Comparison of ENCODE assay signal across 7 cellular contexts in the genomic region with DNA sequence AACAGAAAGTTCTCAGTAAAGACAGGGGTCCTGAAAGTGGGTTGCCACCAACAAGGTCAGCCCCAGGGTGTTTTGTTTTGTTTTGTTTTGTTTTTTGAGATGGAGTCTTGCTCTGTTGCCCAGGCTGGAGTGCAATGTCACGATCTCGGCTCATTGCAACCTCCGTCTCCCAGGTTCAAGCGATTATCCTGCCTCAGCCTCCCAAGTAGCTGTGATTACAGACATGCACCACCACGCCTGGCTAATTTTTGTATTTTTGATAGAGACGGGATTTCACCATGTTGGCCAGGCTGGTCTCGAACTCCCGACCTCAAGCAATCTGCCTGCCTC. TPM values are rescaled to one million over a fixed set of nuclear protein-coding genes. Genes with fewer than 3 reads are reported as not detected.
DNase-seq lines count a peak whose midpoint lies in the region; ATAC-seq and TF ChIP-seq lines count a peak whose summit lies in the region.
"Not testable (repeated sequence)": the region's sequence is repeated elsewhere in the genome, so short reads cannot be mapped to it uniquely, and the experiment has no call there.

No MANE protein-coding gene starts in this region.

- not testable (repeated sequence) for TF ChIP-seq CTCF in OCI-LY1 (IDR thresholded peaks at IDR 0.05; ENCODE audit: low read length); activated B cell treated with CpG ODN at 0.5 μM for 24 hours (IDR thresholded peaks at IDR 0.05)

- not testable (repeated sequence) for DNase-seq in CD4-positive, alpha-beta memory T cell; activated B cell treated with CpG ODN at 0.5 μM for 24 hours; activated CD8-positive, alpha-beta T cell treated with anti-CD3 and anti-CD28 coated beads, Interleukin-2, amount 10 ng/mL, durations not matched to agents 7 days and 5 days; activated naive CD8-positive, alpha-beta T cell treated with anti-CD3 and anti-CD28 coated beads for 36 hours; memory B cell (ENCODE audit: low spot score in 2 of 2)

- H2AFZ ChIP-seq in OCI-LY1 (ENCODE audit: low read length) = not testable (repeated sequence)

- H3K4me3 Mint-ChIP-seq in CD4-positive, alpha-beta memory T cell = peak overlapping the region in 5 of 8 donors; percentile 63 to 85 (median 76)
- H3K4me3 Mint-ChIP-seq in activated B cell treated with CpG ODN at 0.5 μM for 24 hours; activated CD8-positive, alpha-beta T cell treated with anti-CD3 and anti-CD28 coated beads, Interleukin-2, amount 10 ng/mL, durations not matched to agents 7 days and 5 days; activated naive CD8-positive, alpha-beta T cell treated with anti-CD3 and anti-CD28 coated beads for 36 hours: not testable (repeated sequence)
- peak overlapping the region; percentile 52 for H3K4me3 Mint-ChIP-seq in memory B cell
- peak overlapping the region; percentile 21 for H3K4me3 Mint-ChIP-seq in stimulated activated memory B cell treated with anti-CD40 and anti-IgM and Interleukin-4, amounts not matched to agents 10 μg/mL and 1 μg/mL and 100 μg/mL, for 72 hours

- peak overlapping the region; percentile 2 to 93 (median 80) for H3K27ac Mint-ChIP-seq in CD4-positive, alpha-beta memory T cell
- H3K27ac Mint-ChIP-seq in activated B cell treated with CpG ODN at 0.5 μM for 24 hours (peak overlapping the region; percentile 50), memory B cell (peak overlapping the region; percentile 85)
- H3K27ac Mint-ChIP-seq in activated CD8-positive, alpha-beta T cell treated with anti-CD3 and anti-CD28 coated beads, Interleukin-2, amount 10 ng/mL, durations not matched to agents 7 days and 5 days = peak overlapping the region; percentile 82
- peak overlapping the region; percentile 72 for H3K27ac Mint-ChIP-seq in activated naive CD8-positive, alpha-beta T cell treated with anti-CD3 and anti-CD28 coated beads for 36 hours
- peak overlapping the region; percentile 69 for H3K27ac Mint-ChIP-seq in stimulated activated memory B cell treated with anti-CD40 and anti-IgM and Interleukin-4, amounts not matched to agents 10 μg/mL and 1 μg/mL and 100 μg/mL, for 72 hours

- not testable (repeated sequence) for H3K9me3 ChIP-seq in CD4-positive, alpha-beta memory T cell (ENCODE audit: control insufficient read depth in 1 of 2, low read length in 2 of 2); OCI-LY1 (ENCODE audit: low read length)

- peaks cover 19% of the 10 kb centered on the region for H3K4me1 ChIP-seq in CD4-positive, alpha-beta memory T cell (ENCODE audit: insufficient read depth, low read length)
- peaks cover 14% of the 10 kb centered on the region for H3K4me1 ChIP-seq in OCI-LY1 (ENCODE audit: insufficient read depth, low read length, severe bottlenecking)

- ATAC-seq in activated B cell treated with CpG ODN at 0.5 μM for 24 hours (ENCODE audit: low read depth); activated CD8-positive, alpha-beta T cell treated with anti-CD3 and anti-CD28 coated beads, Interleukin-2, amount 10 ng/mL, durations not matched to agents 7 days and 5 days; memory B cell (ENCODE audit: low read depth); stimulated activated memory B cell treated with anti-CD40 and anti-IgM and Interleukin-4, amounts not matched to agents 10 μg/mL and 1 μg/mL and 100 μg/mL, for 72 hours: not testable (repeated sequence)

- H3K9ac ChIP-seq in OCI-LY1 (ENCODE audit: low read length) = not testable (repeated sequence)

- H4K20me1 ChIP-seq in OCI-LY1 (ENCODE audit: insufficient read depth, low read length) = not testable (repeated sequence)

- not testable (repeated sequence) for H3K36me3 Mint-ChIP-seq in CD4-positive, alpha-beta memory T cell; activated B cell treated with CpG ODN at 0.5 μM for 24 hours (ENCODE audit: low read depth); activated CD8-positive, alpha-beta T cell treated with anti-CD3 and anti-CD28 coated beads, Interleukin-2, amount 10 ng/mL, durations not matched to agents 7 days and 5 days (ENCODE audit: low read depth); activated naive CD8-positive, alpha-beta T cell treated with anti-CD3 and anti-CD28 coated beads for 36 hours; memory B cell; stimulated activated memory B cell treated with anti-CD40 and anti-IgM and Interleukin-4, amounts not matched to agents 10 μg/mL and 1 μg/mL and 100 μg/mL, for 72 hours

- not testable (repeated sequence) for H3K27ac ChIP-seq in CD4-positive, alpha-beta memory T cell (ENCODE audit: low read depth, low read length)
- peak overlapping the region; percentile 8 for H3K27ac ChIP-seq in OCI-LY1 (ENCODE audit: low read depth, low read length, poor library complexity, severe bottlenecking)

- not testable (repeated sequence) for H3K36me3 ChIP-seq in CD4-positive, alpha-beta memory T cell (ENCODE audit: insufficient read depth, low read length); OCI-LY1 (ENCODE audit: insufficient read depth, low read length)

- H3K9me2 ChIP-seq in OCI-LY1 (ENCODE audit: low read depth, low read length) = not testable (repeated sequence)

- not testable (repeated sequence) for H3K27me3 Mint-ChIP-seq in CD4-positive, alpha-beta memory T cell; activated B cell treated with CpG ODN at 0.5 μM for 24 hours; activated CD8-positive, alpha-beta T cell treated with anti-CD3 and anti-CD28 coated beads, Interleukin-2, amount 10 ng/mL, durations not matched to agents 7 days and 5 days (ENCODE audit: low read depth); activated naive CD8-positive, alpha-beta T cell treated with anti-CD3 and anti-CD28 coated beads for 36 hours; memory B cell; stimulated activated memory B cell treated with anti-CD40 and anti-IgM and Interleukin-4, amounts not matched to agents 10 μg/mL and 1 μg/mL and 100 μg/mL, for 72 hours

- intact Hi-C loops in CD4-positive, alpha-beta memory T cell (cut with micrococcal nuclease) = loop anchor here (5.0 kb wide), 1 partner anchor 34 kb away; no protein-coding TSS in a partner anchor
- intact Hi-C loops in activated B cell treated with CpG ODN at 0.5 μM for 24 hours (cut with micrococcal nuclease) = loop anchor here (1.0 to 2.0 kb wide), 2 partner anchors 33 to 64 kb away; no protein-coding TSS in a partner anchor

- not testable (repeated sequence) for H3K79me2 ChIP-seq in OCI-LY1 (ENCODE audit: insufficient read depth, low read length)

- H3K4me2 ChIP-seq in OCI-LY1 (ENCODE audit: low read length) = peak overlapping the region; percentile 55

- H3K9me3 Mint-ChIP-seq in CD4-positive, alpha-beta memory T cell; activated B cell treated with CpG ODN at 0.5 μM for 24 hours; activated CD8-positive, alpha-beta T cell treated with anti-CD3 and anti-CD28 coated beads, Interleukin-2, amount 10 ng/mL, durations not matched to agents 7 days and 5 days (ENCODE audit: insufficient read depth); activated naive CD8-positive, alpha-beta T cell treated with anti-CD3 and anti-CD28 coated beads for 36 hours; memory B cell; stimulated activated memory B cell treated with anti-CD40 and anti-IgM and Interleukin-4, amounts not matched to agents 10 μg/mL and 1 μg/mL and 100 μg/mL, for 72 hours: not testable (repeated sequence)

- not testable (repeated sequence) for H3F3A ChIP-seq in OCI-LY1 (ENCODE audit: insufficient read depth, low read length)

- H3K4me3 ChIP-seq in CD4-positive, alpha-beta memory T cell (ENCODE audit: low read length in 2 of 2) = not testable (repeated sequence)
- H3K4me3 ChIP-seq in OCI-LY1 (ENCODE audit: low read depth, low read length, poor library complexity, severe bottlenecking) = peak overlapping the region; percentile 30

- POLR2A ChIA-PET in CD4-positive, alpha-beta memory T cell (lab: Charles Lee; ENCODE audit: partially characterized antibody) = interaction anchor here (1.1 to 2.0 kb wide), 4 partner anchors 25 to 47 kb away, joined by 3 to 17 read pairs (median 6); a partner anchor contains a TSS
- POLR2A ChIA-PET in activated B cell treated with CpG ODN at 0.5 μM for 24 hours (lab: Charles Lee) = interaction anchor here (0.6 kb wide), 1 partner anchor 32 kb away, joined by 9 read pairs; no protein-coding TSS in a partner anchor
- POLR2A ChIA-PET in activated CD8-positive, alpha-beta T cell treated with anti-CD3 and anti-CD28 coated beads, Interleukin-2, amount 10 ng/mL, durations not matched to agents 7 days and 5 days (lab: Charles Lee) = not testable (repeated sequence)

- H3K4me1 Mint-ChIP-seq in CD4-positive, alpha-beta memory T cell = peaks cover 9 to 20% (median 13%) of the 10 kb centered on the region in 4 donors
- peaks cover 15% of the 10 kb centered on the region for H3K4me1 Mint-ChIP-seq in activated B cell treated with CpG ODN at 0.5 μM for 24 hours
- H3K4me1 Mint-ChIP-seq in activated CD8-positive, alpha-beta T cell treated with anti-CD3 and anti-CD28 coated beads, Interleukin-2, amount 10 ng/mL, durations not matched to agents 7 days and 5 days (ENCODE audit: low read depth) = peaks cover 12% of the 10 kb centered on the region
- not testable (repeated sequence) for H3K4me1 Mint-ChIP-seq in activated naive CD8-positive, alpha-beta T cell treated with anti-CD3 and anti-CD28 coated beads for 36 hours
- H3K4me1 Mint-ChIP-seq in memory B cell = peaks cover 12% of the 10 kb centered on the region
- H3K4me1 Mint-ChIP-seq in stimulated activated memory B cell treated with anti-CD40 and anti-IgM and Interleukin-4, amounts not matched to agents 10 μg/mL and 1 μg/mL and 100 μg/mL, for 72 hours = peaks cover 14% of the 10 kb centered on the region

- not testable (repeated sequence) for H3K27me3 ChIP-seq in CD4-positive, alpha-beta memory T cell (ENCODE audit: insufficient read depth, low read length); OCI-LY1 (ENCODE audit: insufficient read depth, low read length)

- CTCF ChIA-PET in CD4-positive, alpha-beta memory T cell (lab: Charles Lee; ENCODE audit: partially characterized antibody) = interaction anchor here (1.1 to 1.8 kb wide), 3 partner anchors 47 to 148 kb away, joined by 3 to 6 read pairs (median 4); no protein-coding TSS in a partner anchor
- CTCF ChIA-PET in activated B cell treated with CpG ODN at 0.5 μM for 24 hours (lab: Charles Lee); activated CD8-positive, alpha-beta T cell treated with anti-CD3 and anti-CD28 coated beads, Interleukin-2, amount 10 ng/mL, durations not matched to agents 7 days and 5 days (lab: Charles Lee): not testable (repeated sequence)

RNA-seq across cellular contexts. Expression of a gene that starts 24.1 kb away (rescaled TPM):
- 10 to 100 TPM; 51.1 to 58.0 TPM for total RNA-seq in CD4-positive, alpha-beta memory T cell
- polyA plus RNA-seq in CD4-positive, alpha-beta memory T cell = 100 to 1,000 TPM; 108 to 170 TPM
- 48.6 and 55.9 TPM in 2 replicates for total RNA-seq in activated B cell treated with CpG ODN at 0.5 μM for 24 hours
- 10 to 100 TPM; 30.1 to 31.3 TPM for total RNA-seq in activated CD8-positive, alpha-beta T cell treated with anti-CD3 and anti-CD28 coated beads, Interleukin-2, amount 10 ng/mL, durations not matched to agents 7 days and 5 days
- total RNA-seq in activated naive CD8-positive, alpha-beta T cell treated with anti-CD3 and anti-CD28 coated beads for 36 hours = 10 to 100 TPM; 19.4 to 20.3 TPM
